In genomic region chr1:59539961-59540681, GRCh38 we compare ENCODE assay signal across 28 cellular contexts.
"Had no signal": no experiment of that assay in that cellular context is flagged by ENCODE, and none has a peak within 500 bp of the region (broad histone marks: within the 10 kb centered on the region; RNA-seq: fewer than 3 reads in every experiment).

No MANE protein-coding gene starts in this region.

- ATAC-seq: effector memory CD8-positive, alpha-beta T cell; heart left ventricle; pancreas; sciatic nerve; stimulated activated naive B cell treated with anti-CD40 and anti-IgM and Interleukin-4, amounts not matched to agents 10 μg/mL and 1 μg/mL and 100 μg/mL, for 72 hours; stimulated activated naive CD8-positive, alpha-beta T cell treated with anti-CD3 and anti-CD28 coated beads, Interleukin-15, amount 100 ng/mL, for 72 hours; upper lobe of right lung had no signal

- DNase-seq: effector memory CD8-positive, alpha-beta T cell; esophagus squamous epithelium; foreskin melanocyte; heart left ventricle; hypothalamus; immature natural killer cell; left ventricle myocardium inferior; mesendoderm; naive B cell; occipital lobe; pancreas; retina; stimulated activated CD4-positive, alpha-beta T cell treated with anti-CD3 and anti-CD28 coated beads, Interleukin-2, amount 100 ng/mL, for 24 hours; stimulated activated CD4-positive, alpha-beta T cell treated with anti-CD3 and anti-CD28 coated beads, Interleukin-4, amount 100 ng/mL, for 4 hours; stimulated activated naive B cell treated with anti-CD40 and anti-IgM and Interleukin-4, amounts not matched to agents 10 μg/mL and 1 μg/mL and 100 μg/mL, for 72 hours; stimulated activated naive CD8-positive, alpha-beta T cell treated with anti-CD3 and anti-CD28 coated beads, Interleukin-15, amount 100 ng/mL, for 72 hours; testis; upper lobe of right lung had no signal

- H3K4me1 ChIP-seq: esophagus squamous epithelium, prostate gland, testis, vagina had no signal

- H3K36me3 Mint-ChIP-seq: immature natural killer cell; naive B cell; stimulated activated naive B cell treated with anti-CD40 and anti-IgM and Interleukin-4, amounts not matched to agents 10 μg/mL and 1 μg/mL and 100 μg/mL, for 72 hours had no signal

- FAIRE-seq: colon, keratinocyte, pancreas had no signal

- H3K4me1 Mint-ChIP-seq: naive B cell; stimulated activated naive B cell treated with anti-CD40 and anti-IgM and Interleukin-4, amounts not matched to agents 10 μg/mL and 1 μg/mL and 100 μg/mL, for 72 hours had no signal

- H3K27ac ChIP-seq: esophagus squamous epithelium, heart left ventricle, left ventricle myocardium inferior, prostate gland, skin epidermis, testis, tibial nerve, upper lobe of right lung, vagina had no signal

- H3K36me3 ChIP-seq: esophagus squamous epithelium, heart left ventricle, left ventricle myocardium inferior, pancreas, prostate gland, tibial nerve, upper lobe of right lung, vagina had no signal

- H3K27ac Mint-ChIP-seq: dendritic cell treated with granulocyte-macrophage colony-stimulating factor and Interleukin-4, amounts not matched to agents 40 ng/mL and 50 ng/mL, for 4 days; stimulated activated naive B cell treated with anti-CD40 and anti-IgM and Interleukin-4, amounts not matched to agents 10 μg/mL and 1 μg/mL and 100 μg/mL, for 72 hours; stimulated activated naive CD8-positive, alpha-beta T cell treated with anti-CD3 and anti-CD28 coated beads, Interleukin-15, amount 100 ng/mL, for 72 hours had no signal

- H3K9me3 ChIP-seq: esophagus squamous epithelium, heart left ventricle, left ventricle myocardium inferior, pancreas, prostate gland, testis, tibial nerve, upper lobe of right lung, vagina had no signal

- H3K4me3 Mint-ChIP-seq: dendritic cell treated with granulocyte-macrophage colony-stimulating factor and Interleukin-4, amounts not matched to agents 40 ng/mL and 50 ng/mL, for 4 days; effector memory CD8-positive, alpha-beta T cell; immature natural killer cell; naive B cell; nephron; stimulated activated naive B cell treated with anti-CD40 and anti-IgM and Interleukin-4, amounts not matched to agents 10 μg/mL and 1 μg/mL and 100 μg/mL, for 72 hours; stimulated activated naive CD8-positive, alpha-beta T cell treated with anti-CD3 and anti-CD28 coated beads, Interleukin-15, amount 100 ng/mL, for 72 hours had no signal

- H3K27me3 Mint-ChIP-seq: dendritic cell treated with granulocyte-macrophage colony-stimulating factor and Interleukin-4, amounts not matched to agents 40 ng/mL and 50 ng/mL, for 4 days; effector memory CD8-positive, alpha-beta T cell; naive B cell; stimulated activated naive B cell treated with anti-CD40 and anti-IgM and Interleukin-4, amounts not matched to agents 10 μg/mL and 1 μg/mL and 100 μg/mL, for 72 hours; stimulated activated naive CD8-positive, alpha-beta T cell treated with anti-CD3 and anti-CD28 coated beads, Interleukin-15, amount 100 ng/mL, for 72 hours had no signal

- H3K4me3 ChIP-seq: esophagus squamous epithelium, heart left ventricle, left ventricle myocardium inferior, lung, pancreas, prostate gland, skin epidermis, testis, tibial nerve, upper lobe of right lung, vagina had no signal

- H3K9me3 Mint-ChIP-seq: dendritic cell treated with granulocyte-macrophage colony-stimulating factor and Interleukin-4, amounts not matched to agents 40 ng/mL and 50 ng/mL, for 4 days; effector memory CD8-positive, alpha-beta T cell; immature natural killer cell; stimulated activated naive B cell treated with anti-CD40 and anti-IgM and Interleukin-4, amounts not matched to agents 10 μg/mL and 1 μg/mL and 100 μg/mL, for 72 hours; stimulated activated naive CD8-positive, alpha-beta T cell treated with anti-CD3 and anti-CD28 coated beads, Interleukin-15, amount 100 ng/mL, for 72 hours had no signal

- H3K27me3 ChIP-seq: esophagus squamous epithelium, heart left ventricle, pancreas, testis, tibial nerve, upper lobe of right lung, vagina had no signal
